12 cellular contexts compared by ENCODE assay signal in genomic region chr5:110663525-110663924, GRCh38.
DNase-seq lines count a peak whose midpoint lies in the region; ATAC-seq lines count a peak whose summit lies in the region.
"Had no signal": no experiment of that assay in that cellular context is flagged by ENCODE, and none has a peak within 500 bp of the region (broad histone marks: within the 10 kb centered on the region; RNA-seq: fewer than 3 reads in every experiment).

No MANE protein-coding gene starts in this region.

- ATAC-seq in GM18867 (IDR thresholded peaks at IDR 0.05; ENCODE audit: unreplicated experiment) (peak; percentile 91), GM21717 (IDR thresholded peaks at IDR 0.05; ENCODE audit: unreplicated experiment) (peak; percentile 76), HG03175 (IDR thresholded peaks at IDR 0.05; ENCODE audit: unreplicated experiment) (peak; percentile 91), HG02763 (IDR thresholded peaks at IDR 0.05; ENCODE audit: unreplicated experiment) (no peak)

- DNase-seq in OCI-M1 (lab: John Stamatoyannopoulos, UW) (peak; percentile 6), NCI-H2029 treated with DMSO at 0.1 percent for 48 hours (lab: John Stamatoyannopoulos, UW) (no peak), NCI-H1930 (lab: John Stamatoyannopoulos, UW) (no peak), HCEC 1CT (no peak)
- DNase-seq: CD4-positive, CD25-positive, alpha-beta regulatory T cell; dorsolateral prefrontal cortex; NCI-H82; stimulated activated CD4-positive, alpha-beta T cell treated with anti-CD3 and anti-CD28 coated beads, Interleukin-15, amount 100 ng/mL, for 24 hours had no signal
